ENCODE assay signal across 8 cellular contexts in genomic region chr10:97497572-97498075, GRCh38. TPM values are rescaled to one million over a fixed set of nuclear protein-coding genes. Genes with fewer than 3 reads are reported as not detected.
DNase-seq lines count a peak whose midpoint lies in the region; ATAC-seq and TF ChIP-seq lines count a peak whose summit lies in the region.

No MANE protein-coding gene starts in this region.

- intact Hi-C loops in breast epithelium (cut with DNase I; ENCODE audit: low total_unique reads): loop anchor here (5.0 kb wide), 1 partner anchor 165 kb away; the partner anchor contains the start of gene FRAT2

- H3K4me1 ChIP-seq in ES-I3 (ENCODE audit: insufficient read depth, low read length): peaks cover 19% of the 10 kb centered on the region; the same call in 1 of the 2 replicates
- H3K4me1 ChIP-seq in breast epithelium: peaks cover 0 to 5% of the 10 kb centered on the region in 2 donors

- H3K27me3 ChIP-seq in WERI-Rb-1 (ENCODE audit: insufficient read depth, low read depth, severe bottlenecking) (peaks cover 12% of the 10 kb centered on the region), breast epithelium (no peaks in the 10 kb centered on the region)

- ATAC-seq in HG02678 (IDR thresholded peaks at IDR 0.05; ENCODE audit: unreplicated experiment) (peak; percentile 17), HG03378 (IDR thresholded peaks at IDR 0.05; ENCODE audit: unreplicated experiment) (no peak)

- H3K9me3 ChIP-seq in ES-I3 (ENCODE audit: control insufficient read depth, insufficient read depth, low read length): no peaks in the 10 kb centered on the region
- no peaks in the 10 kb centered on the region for H3K9me3 ChIP-seq in WERI-Rb-1 (ENCODE audit: severe bottlenecking)
- no peaks in the 10 kb centered on the region for H3K9me3 ChIP-seq in breast epithelium

- peak overlapping the region; percentile 98 for H3K9ac ChIP-seq in ES-I3 (ENCODE audit: low read depth, low read length)

- DNase-seq in NCI-H2196 (lab: John Stamatoyannopoulos, UW; ENCODE audit: unreplicated experiment) (peak; percentile 35), WERI-Rb-1 (peak; percentile 91), breast epithelium (ENCODE audit: low spot score in 2 of 2) (peak; percentile 73 to 77), iPS-NIHi11 (ENCODE audit: low spot score) (peak; percentile 82)

- no peaks in the 10 kb centered on the region; the same call in 1 of the 2 replicates for H3K36me3 ChIP-seq in ES-I3 (ENCODE audit: insufficient read depth, low read length)
- H3K36me3 ChIP-seq in WERI-Rb-1: peaks cover 11% of the 10 kb centered on the region
- H3K36me3 ChIP-seq in breast epithelium: no peaks in the 10 kb centered on the region

- H3K4me3 ChIP-seq in WERI-Rb-1 (ENCODE audit: low read depth, low read length) (peak overlapping the region; percentile 83), breast epithelium (peak overlapping the region; percentile 80 to 98 (median 84)), skin epidermis (peak overlapping the region; percentile 81 to 98 (median 93))

- TF ChIP-seq CTCF in WERI-Rb-1 (IDR thresholded peaks at IDR 0.05; ENCODE audit: low read depth, low read length): no peak
- no peak for TF ChIP-seq CTCF in breast epithelium (IDR thresholded peaks at IDR 0.05)

- TF ChIP-seq POLR2A in breast epithelium (IDR thresholded peaks at IDR 0.05): no peak

- H3K27ac ChIP-seq in WERI-Rb-1 (peak overlapping the region; percentile 97), breast epithelium (peak overlapping the region; percentile 89 to 93), skin epidermis (peak overlapping the region; percentile 39 to 97 (median 89))

RNA-seq across cellular contexts. Expression of gene MMS19, which starts 0.6 kb away (rescaled TPM):
- 100 to 1,000 TPM in 1 of 3 donors, 10 to 100 TPM in 2; 73.0 to 109 (median 78.7) TPM for total RNA-seq in breast epithelium

RNA-seq across cellular contexts. Expression of gene UBTD1, which starts 1.1 kb away (rescaled TPM):
- total RNA-seq in breast epithelium: 10 to 100 TPM in 2 of 3 donors, 1 to 10 TPM in 1; 9.9 to 14.7 (median 12.4) TPM

RNA-seq across cellular contexts. Expression of gene ZDHHC16, which starts 51.6 kb away (rescaled TPM):
- 10 to 100 TPM; 21.6 to 53.1 (median 44.6) TPM for total RNA-seq in breast epithelium

RNA-seq across cellular contexts. Expression of gene EXOSC1, which starts 51.8 kb away (rescaled TPM):
- total RNA-seq in breast epithelium: 10 to 100 TPM; 27.7 to 37.9 (median 36.7) TPM

Comparison
In these comparisons a context has a peak if more than half of its experiments do, and no peak if none do; other contexts are left out.
1. DNase-seq: peak in every context shown above with its lines; median percentile 91 in WERI-Rb-1; 82 in iPS-NIHi11; 75 in breast epithelium; 35 in NCI-H2196.